ENCODE assay signal across 8 cellular contexts in the genomic region with DNA sequence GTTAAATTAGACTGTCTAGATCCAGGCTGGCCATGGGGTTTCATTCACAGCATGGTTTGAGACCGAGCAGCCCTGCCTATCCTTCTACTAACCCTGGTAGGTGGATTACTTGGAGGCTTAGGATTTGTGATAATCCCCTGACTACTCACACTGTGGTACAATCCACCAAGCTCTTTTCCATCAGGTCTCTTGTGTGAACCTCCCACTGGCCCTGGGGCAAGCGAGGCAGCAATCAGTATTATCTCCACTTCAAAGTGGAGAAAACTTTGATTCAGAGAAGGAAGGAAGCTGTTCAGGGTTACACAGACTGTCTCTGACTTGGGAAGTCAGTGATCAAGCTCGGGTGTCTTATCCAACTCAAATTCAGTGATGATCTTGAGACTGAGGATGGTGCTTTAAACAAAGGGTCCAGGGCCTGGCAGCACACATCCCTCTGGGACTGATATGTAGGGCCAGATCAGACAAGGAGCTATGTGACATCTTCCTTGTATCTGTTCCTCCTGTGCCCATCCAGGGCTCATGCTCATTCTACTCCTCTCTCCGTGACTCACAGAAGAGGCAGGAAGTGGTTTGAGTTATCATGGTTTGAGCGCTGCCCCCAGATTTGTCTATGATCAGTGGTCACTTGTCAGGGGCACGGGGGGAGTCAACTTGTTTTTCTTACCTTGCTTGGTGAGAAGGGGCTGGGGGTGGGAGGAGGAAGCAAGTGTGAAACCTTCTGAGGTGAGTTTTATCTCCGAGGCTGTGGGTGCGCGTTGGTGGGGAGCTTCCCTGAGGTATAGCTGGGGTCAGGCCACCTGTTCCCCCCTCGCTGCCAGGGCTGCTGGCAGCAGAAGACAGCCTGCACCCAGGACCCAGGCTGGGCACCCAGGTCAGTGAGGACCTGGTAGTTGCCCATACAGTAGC. TPM values are rescaled to one million over a fixed set of nuclear protein-coding genes. Genes with fewer than 3 reads are reported as not detected.
DNase-seq lines count a peak whose midpoint lies in the region; ATAC-seq and TF ChIP-seq lines count a peak whose summit lies in the region.

No MANE protein-coding gene starts in this region.

- H3K4me1 ChIP-seq in duodenal mucosa (ENCODE audit: control insufficient read depth in 1 of 2, insufficient read depth in 2 of 2, low read length in 2 of 2) (peaks cover 46 to 74% of the 10 kb centered on the region in 2 donors), H9 (ENCODE audit: insufficient read depth, low read length) (no peaks in the 10 kb centered on the region), PC-3 (ENCODE audit: insufficient read depth, low read length) (no peaks in the 10 kb centered on the region)

- H2AK5ac ChIP-seq in H9 (ENCODE audit: insufficient read length, low read length) = no peak overlapping the region

- no peaks in the 10 kb centered on the region for H3K27me3 ChIP-seq in duodenal mucosa (ENCODE audit: control insufficient read depth in 1 of 2, insufficient read depth in 2 of 2, low read length in 2 of 2)
- no peaks in the 10 kb centered on the region for H3K27me3 ChIP-seq in H9 (ENCODE audit: insufficient read depth, low read length)
- H3K27me3 ChIP-seq in PC-3 (ENCODE audit: low read length) = no peaks in the 10 kb centered on the region

- H3K4me3 Mint-ChIP-seq in H9 = no peak overlapping the region

- POLR2A ChIA-PET in PC-3 (lab: Charles Lee; ENCODE audit: unreplicated experiment) = no interaction called here

- H3K23me2 ChIP-seq in H9 (ENCODE audit: insufficient read length, low read depth, low read length, poor library complexity, severe bottlenecking) = no peaks in the 10 kb centered on the region

- whole genome bisulfite sequencing in H9 (ENCODE audit: extremely low coverage, insufficient read length, low lambda C conversion rate) = no CpG with 5 or more reads among the region's 10 CpGs

- H3T11ph ChIP-seq in H9 (ENCODE audit: low read length) = no peak overlapping the region

- H3K4me2 ChIP-seq in H9 (ENCODE audit: insufficient read depth, insufficient read length, low read length) (no peak overlapping the region), PC-3 (ENCODE audit: low read length) (no peak overlapping the region)

- no peak overlapping the region for H2BK15ac ChIP-seq in H9 (ENCODE audit: low read depth, low read length)

- ATAC-seq in GM19324 (IDR thresholded peaks at IDR 0.05; ENCODE audit: low FRiP score, unreplicated experiment) (peak; percentile 32), HG03432 (IDR thresholded peaks at IDR 0.05; ENCODE audit: unreplicated experiment) (peak; percentile 63), PC-3 (no peak)

- no peak overlapping the region for H4K5ac ChIP-seq in H9 (ENCODE audit: insufficient read length, low read depth, low read length)

- H3K18ac ChIP-seq in H9 (ENCODE audit: insufficient read length, low read depth, low read length) = no peak overlapping the region

- no peak overlapping the region for H4K8ac ChIP-seq in H9 (replicated peaks; ENCODE audit: insufficient read length, low read depth, low read length)

- CTCF ChIA-PET in PC-3 (lab: Charles Lee) = no interaction called here

- no peak overlapping the region for H4K91ac ChIP-seq in H9 (ENCODE audit: insufficient read length, low read depth, low read length)

- TF ChIP-seq CTCF in H9 (conservative IDR thresholded peaks at IDR 0.05) (no peak), PC-3 (conservative IDR thresholded peaks at IDR 0.05; ENCODE audit: low read depth, low read length) (no peak)

- H3K79me1 ChIP-seq in H9 (ENCODE audit: insufficient read depth, low read depth, low read length, poor library complexity, severe bottlenecking) = no peaks in the 10 kb centered on the region

- DNase-seq in activated CD4-positive, alpha-beta T cell treated with anti-CD3 and anti-CD28 coated beads for 1 hour = peak; percentile 26
- DNase-seq in stimulated activated CD8-positive, alpha-beta memory T cell treated with anti-CD3 and anti-CD28 coated beads, Interleukin-15, amount 100 ng/mL, for 1 hour (ENCODE audit: low read depth) = peak; percentile 38
- DNase-seq in NCI-H748 (lab: John Stamatoyannopoulos, UW; ENCODE audit: unreplicated experiment) = no peak
- DNase-seq in H9 = no peak
- DNase-seq in PC-3 = no peak

- no peak overlapping the region for H2BK12ac ChIP-seq in H9 (ENCODE audit: insufficient read length, low read depth, low read length)

- no peak overlapping the region for H3K23ac ChIP-seq in H9 (ENCODE audit: insufficient read length, low read depth, low read length)

- H3K56ac ChIP-seq in H9 (ENCODE audit: insufficient read length, low read depth, low read length) = no peak overlapping the region

- peak overlapping the region in 1 of 2 donors; percentile 26 for H3K4me3 ChIP-seq in duodenal mucosa (ENCODE audit: low read depth in 1 of 2, low read length in 2 of 2)
- no peak overlapping the region for H3K4me3 ChIP-seq in PC-3 (ENCODE audit: low read length)

- H3K36me3 ChIP-seq in duodenal mucosa (ENCODE audit: control insufficient read depth in 1 of 2, insufficient read depth in 2 of 2, low read length in 2 of 2) = peaks cover 0 to 26% of the 10 kb centered on the region in 2 donors
- H3K36me3 ChIP-seq in PC-3 (ENCODE audit: low read depth, low read length) = peaks cover 14% of the 10 kb centered on the region; the same call in 1 of the 2 replicates

- no peak overlapping the region for H2BK5ac ChIP-seq in H9 (ENCODE audit: insufficient read length, low read length)

- no peak overlapping the region for H2BK20ac ChIP-seq in H9 (ENCODE audit: low read depth, low read length, poor library complexity, severe bottlenecking)

- no peaks in the 10 kb centered on the region for H3K9me2 ChIP-seq in PC-3 (replicated peaks; ENCODE audit: low read length)

- no peaks in the 10 kb centered on the region for H3K9me3 Mint-ChIP-seq in H9

- peaks cover 0 to 18% (median 15%) of the 10 kb centered on the region in 3 experiments; a peak in 5 of 7 replicates for H3K36me3 Mint-ChIP-seq in H9 (ENCODE audit: insufficient read depth in 1 of 3, low read depth in 3 of 3)

- no peak overlapping the region for H3K14ac ChIP-seq in H9 (ENCODE audit: insufficient read depth, low read length)

- H2BK120ac ChIP-seq in H9 (ENCODE audit: low read depth, low read length, poor library complexity, severe bottlenecking) = no peak overlapping the region

- peak overlapping the region; percentile 56 to 61 for H3K9ac ChIP-seq in duodenal mucosa (ENCODE audit: low read depth in 1 of 2, low read length in 2 of 2)
- no peak overlapping the region for H3K9ac ChIP-seq in H9 (ENCODE audit: extremely low read depth, insufficient read length, low read length)
- no peak overlapping the region for H3K9ac ChIP-seq in PC-3 (ENCODE audit: low read length)

- peaks cover under 1 to 11% of the 10 kb centered on the region in 2 experiments; a peak in 3 of 4 replicates for H3K4me1 Mint-ChIP-seq in H9

- H3F3A ChIP-seq in PC-3 (ENCODE audit: low read length, unreplicated experiment) = no peaks in the 10 kb centered on the region

- H3K4ac ChIP-seq in H9 (ENCODE audit: low read depth, low read length) = no peak overlapping the region

- peak overlapping the region in 1 of 3 experiments; percentile 26; a peak in 2 of 7 replicates for H3K27ac Mint-ChIP-seq in H9

- H3K79me2 ChIP-seq in H9 (ENCODE audit: insufficient read depth, low read length) = no peaks in the 10 kb centered on the region
- no peaks in the 10 kb centered on the region for H3K79me2 ChIP-seq in PC-3 (ENCODE audit: low read length)

- no peaks in the 10 kb centered on the region for H3K27me3 Mint-ChIP-seq in H9 (ENCODE audit: low read depth)

- no peaks in the 10 kb centered on the region for H3K9me3 ChIP-seq in duodenal mucosa (ENCODE audit: control insufficient read depth in 1 of 2, low read length in 2 of 2)
- H3K9me3 ChIP-seq in H9 (ENCODE audit: control insufficient read depth, low read depth, low read length) = no peaks in the 10 kb centered on the region
- H3K9me3 ChIP-seq in PC-3 (ENCODE audit: low read length) = no peaks in the 10 kb centered on the region

- no peaks in the 10 kb centered on the region for H4K20me1 ChIP-seq in H9 (ENCODE audit: control insufficient read depth, insufficient read depth, insufficient read length)
- no peaks in the 10 kb centered on the region for H4K20me1 ChIP-seq in PC-3 (ENCODE audit: low read length)

- BruUV-seq in PC-3 (replicated peaks; lab: Mats Ljungman, UMichigan) = no TSS peak

- intact Hi-C loops in PC-3 (cut with micrococcal nuclease) = no loop called here

- H3K27ac ChIP-seq in duodenal mucosa (ENCODE audit: low read depth, low read length) (no peak overlapping the region), H9 (ENCODE audit: insufficient read length, low read depth, low read length) (no peak overlapping the region), PC-3 (ENCODE audit: low read length) (no peak overlapping the region)

- H2AFZ ChIP-seq in H9 (ENCODE audit: low read length) = no peak overlapping the region
- no peak overlapping the region for H2AFZ ChIP-seq in PC-3 (ENCODE audit: low read length)

RNA-seq across cellular contexts. Expression of a gene that starts 48.6 kb away (rescaled TPM):
- 12.1 and 13.9 TPM in 2 replicates for total RNA-seq in H9 (2021)
- total RNA-seq in PC-3 (2014; rRNA removed) = 26.3 and 30.8 TPM in 2 replicates

Comparison
In these comparisons a context has a peak if more than half of its experiments do, and no peak if none do; other contexts are left out.
1. DNase-seq: peak in activated CD4-positive, alpha-beta T cell treated with anti-CD3 and anti-CD28 coated beads for 1 hour (single experiment) and stimulated activated CD8-positive, alpha-beta memory T cell treated with anti-CD3 and anti-CD28 coated beads, Interleukin-15, amount 100 ng/mL, for 1 hour (single experiment); none in NCI-H748 (single experiment), H9 (single experiment) and PC-3 (single experiment).
2. H3K9ac ChIP-seq: peak in duodenal mucosa (2 of 2); none in H9 (single experiment) and PC-3 (single experiment).